In genomic region chr7:128876978-128877755, GRCh38 we compare ENCODE assay signal across 18 cellular contexts. TPM values are rescaled to one million over a fixed set of nuclear protein-coding genes. Genes with fewer than 3 reads are reported as not detected.
DNase-seq lines count a peak whose midpoint lies in the region; ATAC-seq and TF ChIP-seq lines count a peak whose summit lies in the region.
"Had no signal": no experiment of that assay in that cellular context is flagged by ENCODE, and none has a peak within 500 bp of the region (broad histone marks: within the 10 kb centered on the region; RNA-seq: fewer than 3 reads in every experiment).

No MANE protein-coding gene starts in this region.

- H3K27me3 ChIP-seq in RWPE2 (ENCODE audit: insufficient read depth, poor library complexity, severe bottlenecking), result no peaks in the 10 kb centered on the region
- H3K27me3 ChIP-seq in lower lobe of right lung (ENCODE audit: low read depth), result no peaks in the 10 kb centered on the region
- no peaks in the 10 kb centered on the region for H3K27me3 ChIP-seq in upper lobe of right lung

- H3K27me3 Mint-ChIP-seq in stimulated activated naive CD8-positive, alpha-beta T cell treated with anti-CD3 and anti-CD28 coated beads, Interleukin-15, amount 100 ng/mL, for 72 hours, result no peaks in the 10 kb centered on the region
- peaks cover 4 to 11% of the 10 kb centered on the region in 2 donors for H3K27me3 Mint-ChIP-seq in stimulated activated naive B cell treated with anti-CD40 and anti-IgM and Interleukin-4, amounts not matched to agents 10 μg/mL and 1 μg/mL and 100 μg/mL, for 72 hours
- H3K27me3 Mint-ChIP-seq: B cell, IgD-negative memory B cell had no signal

- no peaks in the 10 kb centered on the region for H3K4me1 Mint-ChIP-seq in stimulated activated naive CD8-positive, alpha-beta T cell treated with anti-CD3 and anti-CD28 coated beads, Interleukin-15, amount 100 ng/mL, for 72 hours
- no peaks in the 10 kb centered on the region for H3K4me1 Mint-ChIP-seq in stimulated activated naive B cell treated with anti-CD40 and anti-IgM and Interleukin-4, amounts not matched to agents 10 μg/mL and 1 μg/mL and 100 μg/mL, for 72 hours
- H3K4me1 Mint-ChIP-seq: B cell had no signal

- H3K9me3 Mint-ChIP-seq in stimulated activated naive CD8-positive, alpha-beta T cell treated with anti-CD3 and anti-CD28 coated beads, Interleukin-15, amount 100 ng/mL, for 72 hours, result no peaks in the 10 kb centered on the region
- no peaks in the 10 kb centered on the region for H3K9me3 Mint-ChIP-seq in stimulated activated naive B cell treated with anti-CD40 and anti-IgM and Interleukin-4, amounts not matched to agents 10 μg/mL and 1 μg/mL and 100 μg/mL, for 72 hours
- H3K9me3 Mint-ChIP-seq: CD8-positive, alpha-beta T cell; IgD-negative memory B cell had no signal

- DNase-seq in stimulated activated naive CD8-positive, alpha-beta T cell treated with anti-CD3 and anti-CD28 coated beads, Interleukin-15, amount 100 ng/mL, for 72 hours, result no peak
- no peak for DNase-seq in stimulated activated naive CD8-positive, alpha-beta T cell treated with anti-CD3 and anti-CD28 coated beads, Interleukin-15, Interleukin-2, amounts not matched to agents 100 U/mL and 50 U/mL, for 24 hours
- peak; percentile 58 for DNase-seq in RWPE2 (ENCODE audit: low spot score)
- DNase-seq in lower lobe of right lung, result peak; percentile 43
- peak; percentile 57 for DNase-seq in upper lobe of right lung
- no peak for DNase-seq in RKO (ENCODE audit: low spot score)
- DNase-seq in stimulated activated naive B cell treated with anti-CD40 and anti-IgM and Interleukin-4, amounts not matched to agents 10 μg/mL and 1 μg/mL and 100 μg/mL, for 72 hours, result no peak
- DNase-seq: CD8-positive, alpha-beta T cell; HCEC 1CT; NCI-H1417; NCI-H187 treated with DMSO at 0.1 percent for 48 hours; NCI-H69 had no signal

- no peaks in the 10 kb centered on the region for H3K36me3 Mint-ChIP-seq in stimulated activated naive B cell treated with anti-CD40 and anti-IgM and Interleukin-4, amounts not matched to agents 10 μg/mL and 1 μg/mL and 100 μg/mL, for 72 hours
- H3K36me3 Mint-ChIP-seq: CD8-positive, alpha-beta T cell had no signal

- H3K4me3 ChIP-seq in RWPE2 (ENCODE audit: severe bottlenecking) (no peak overlapping the region), lower lobe of right lung (no peak overlapping the region), upper lobe of right lung (no peak overlapping the region)

- H3K27ac ChIP-seq in RWPE2 (ENCODE audit: poor library complexity, severe bottlenecking) (no peak overlapping the region), lower lobe of right lung (no peak overlapping the region), upper lobe of right lung (no peak overlapping the region)
- H3K27ac ChIP-seq: HL-60, RWPE1 had no signal

- no peak overlapping the region for H3K4me3 Mint-ChIP-seq in stimulated activated naive CD8-positive, alpha-beta T cell treated with anti-CD3 and anti-CD28 coated beads, Interleukin-15, amount 100 ng/mL, for 72 hours
- H3K4me3 Mint-ChIP-seq in stimulated activated naive B cell treated with anti-CD40 and anti-IgM and Interleukin-4, amounts not matched to agents 10 μg/mL and 1 μg/mL and 100 μg/mL, for 72 hours, result no peak overlapping the region
- H3K4me3 Mint-ChIP-seq: B cell; CD8-positive, alpha-beta T cell; IgD-negative memory B cell had no signal

- intact Hi-C loops in lower lobe of right lung (cut with DNase I) (no loop called here), upper lobe of right lung (cut with DNase I) (no loop called here)

- TF ChIP-seq CTCF in RWPE2 (IDR thresholded peaks at IDR 0.05; ENCODE audit: poor library complexity, severe bottlenecking), result no peak
- no peak for TF ChIP-seq CTCF in lower lobe of right lung (IDR thresholded peaks at IDR 0.05)
- TF ChIP-seq CTCF in upper lobe of right lung (IDR thresholded peaks at IDR 0.05), result no peak

- H3K9me3 ChIP-seq in RWPE2 (ENCODE audit: severe bottlenecking) (no peaks in the 10 kb centered on the region), lower lobe of right lung (no peaks in the 10 kb centered on the region), upper lobe of right lung (no peaks in the 10 kb centered on the region)

- H3K27ac Mint-ChIP-seq in stimulated activated naive CD8-positive, alpha-beta T cell treated with anti-CD3 and anti-CD28 coated beads, Interleukin-15, amount 100 ng/mL, for 72 hours, result no peak overlapping the region
- no peak overlapping the region for H3K27ac Mint-ChIP-seq in stimulated activated naive B cell treated with anti-CD40 and anti-IgM and Interleukin-4, amounts not matched to agents 10 μg/mL and 1 μg/mL and 100 μg/mL, for 72 hours
- H3K27ac Mint-ChIP-seq: B cell; CD8-positive, alpha-beta T cell; IgD-negative memory B cell had no signal

- H3K4me1 ChIP-seq in RWPE2 (ENCODE audit: insufficient read depth, poor library complexity, severe bottlenecking) (peaks cover 12% of the 10 kb centered on the region), lower lobe of right lung (no peaks in the 10 kb centered on the region), upper lobe of right lung (no peaks in the 10 kb centered on the region)

- H3K36me3 ChIP-seq in RWPE2 (ENCODE audit: low read depth) (no peaks in the 10 kb centered on the region), lower lobe of right lung (no peaks in the 10 kb centered on the region), upper lobe of right lung (no peaks in the 10 kb centered on the region)

- peak; percentile 13 for ATAC-seq in stimulated activated naive CD8-positive, alpha-beta T cell treated with anti-CD3 and anti-CD28 coated beads, Interleukin-15, amount 100 ng/mL, for 72 hours
- ATAC-seq in stimulated activated naive CD8-positive, alpha-beta T cell treated with anti-CD3 and anti-CD28 coated beads, Interleukin-15, Interleukin-2, amounts not matched to agents 100 U/mL and 50 U/mL, for 24 hours, result no peak
- ATAC-seq in RWPE2 (ENCODE audit: low read depth), result no peak
- no peak for ATAC-seq in lower lobe of right lung
- no peak for ATAC-seq in upper lobe of right lung
- ATAC-seq in GM21390 (IDR thresholded peaks at IDR 0.05; ENCODE audit: unreplicated experiment), result no peak
- no peak for ATAC-seq in stimulated activated naive B cell treated with anti-CD40 and anti-IgM and Interleukin-4, amounts not matched to agents 10 μg/mL and 1 μg/mL and 100 μg/mL, for 72 hours (replicated peaks)
- ATAC-seq: CD8-positive, alpha-beta T cell had no signal

RNA-seq across cellular contexts. Expression of gene ATP6V1F, which starts 14.5 kb away (rescaled TPM):
- total RNA-seq in lower lobe of right lung (208 TPM), upper lobe of right lung (180 TPM)

RNA-seq across cellular contexts. Expression of gene KCP, which starts 33.3 kb away (rescaled TPM):
- total RNA-seq in lower lobe of right lung (1.3 TPM), upper lobe of right lung (1.3 TPM)
- total RNA-seq: LHCN-M2 had no signal

RNA-seq across cellular contexts. Expression of gene FLNC, which starts 47.0 kb away (rescaled TPM):
- total RNA-seq in lower lobe of right lung (11.7 TPM), upper lobe of right lung (7.7 TPM)
- total RNA-seq: B cell had no signal

Comparison
In these comparisons a context has a peak if more than half of its experiments do, and no peak if none do; other contexts are left out.
1. DNase-seq: peak in RWPE2 (single experiment), lower lobe of right lung (single experiment) and upper lobe of right lung (single experiment); none in stimulated activated naive CD8-positive, alpha-beta T cell treated with anti-CD3 and anti-CD28 coated beads, Interleukin-15, amount 100 ng/mL, for 72 hours (0 of 2), stimulated activated naive CD8-positive, alpha-beta T cell treated with anti-CD3 and anti-CD28 coated beads, Interleukin-15, Interleukin-2, amounts not matched to agents 100 U/mL and 50 U/mL, for 24 hours (single experiment), RKO (single experiment) and stimulated activated naive B cell treated with anti-CD40 and anti-IgM and Interleukin-4, amounts not matched to agents 10 μg/mL and 1 μg/mL and 100 μg/mL, for 72 hours (single experiment).